ENCODE assay signal across 19 cellular contexts in the genomic region with DNA sequence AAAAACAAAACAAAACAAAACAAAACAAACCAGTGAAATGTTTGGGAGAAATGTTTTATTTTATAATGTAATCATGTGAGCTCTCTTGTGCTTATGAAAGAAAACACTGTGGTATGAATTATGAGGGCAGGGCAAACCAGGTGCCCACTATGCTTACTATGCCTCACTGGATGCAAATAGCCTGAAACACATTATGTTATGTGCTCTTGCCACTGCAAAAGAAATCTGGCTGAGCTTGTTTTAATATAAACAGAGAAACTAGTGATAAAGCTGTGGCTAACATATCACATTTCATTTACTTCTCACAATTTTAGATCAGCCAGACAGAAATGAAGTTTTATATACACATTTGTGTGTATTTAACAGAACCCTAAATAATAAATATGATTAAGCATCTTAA. TPM values are rescaled to one million over a fixed set of nuclear protein-coding genes. Genes with fewer than 3 reads are reported as not detected.
DNase-seq lines count a peak whose midpoint lies in the region; ATAC-seq and TF ChIP-seq lines count a peak whose summit lies in the region.
"Had no signal": no experiment of that assay in that cellular context is flagged by ENCODE, and none has a peak within 500 bp of the region (broad histone marks: within the 10 kb centered on the region; RNA-seq: fewer than 3 reads in every experiment).

No MANE protein-coding gene starts in this region.

- no peak overlapping the region for H3K4me3 ChIP-seq in PC-9
- H3K4me3 ChIP-seq: BLaER1, GM23248, K562 had no signal

- BruUV-seq in PC-9 (replicated peaks; lab: Mats Ljungman, UMichigan), result no TSS peak

- CTCF ChIA-PET in PC-9 (lab: Charles Lee), result no interaction called here

- no peak for TF ChIP-seq CTCF in PC-9 (conservative IDR thresholded peaks at IDR 0.05)

- no peaks in the 10 kb centered on the region for H3K79me2 ChIP-seq in PC-9 (ENCODE audit: low read depth)

- no peaks in the 10 kb centered on the region for H4K20me1 ChIP-seq in PC-9 (ENCODE audit: insufficient read depth)
- H4K20me1 ChIP-seq: BLaER1 had no signal

- no peak overlapping the region for H2AFZ ChIP-seq in PC-9
- H2AFZ ChIP-seq: GM23248 had no signal

- no peak overlapping the region for H3K27ac ChIP-seq in PC-9
- H3K27ac ChIP-seq: BLaER1, GM23248 had no signal

- no peaks in the 10 kb centered on the region for H3F3A ChIP-seq in PC-9 (ENCODE audit: insufficient read depth, low read depth)

- intact Hi-C loops in PC-9 (cut with micrococcal nuclease; ENCODE audit: unreplicated experiment), result no loop called here

- DNase-seq in DMS153 (lab: John Stamatoyannopoulos, UW) (peak; percentile 4), DMS153 treated with DMSO at 0.1 percent for 48 hours (lab: John Stamatoyannopoulos, UW; ENCODE audit: unreplicated experiment) (no peak), DMS53 treated with DMSO at 0.1 percent for 48 hours (lab: John Stamatoyannopoulos, UW; ENCODE audit: unreplicated experiment) (peak; percentile 78), NCI-H345 (lab: John Stamatoyannopoulos, UW) (peak; percentile 74), PC-9 (peak; percentile 11 to 81), HuH-7.5 (ENCODE audit: low spot score) (no peak)
- DNase-seq: 8988T; CD8-positive, alpha-beta memory T cell; GDM1; GM23248; NCI-H1048; NCI-H2029 treated with DMSO at 0.1 percent for 48 hours; Right ventricle myocardium superior; T-helper 2 cell had no signal

- ATAC-seq in GM21737 (IDR thresholded peaks at IDR 0.05; ENCODE audit: unreplicated experiment) (no peak), SK-N-SH treated with all-trans-retinoic acid at 6 μM for 48 hours (no peak)
- ATAC-seq: K562, Panc1 had no signal

- H3K9me3 ChIP-seq in PC-9 (ENCODE audit: insufficient read depth, low read depth), result no peaks in the 10 kb centered on the region
- H3K9me3 ChIP-seq: BLaER1 had no signal

- no peaks in the 10 kb centered on the region for H3K27me3 ChIP-seq in PC-9 (ENCODE audit: insufficient read depth, low read depth)
- H3K27me3 ChIP-seq: BLaER1 had no signal

- POLR2A ChIA-PET in PC-9 (lab: Charles Lee; ENCODE audit: unreplicated experiment), result no interaction called here

- peak overlapping the region; percentile 22; the same call in 1 of the 2 replicates for H3K4me2 ChIP-seq in PC-9
- H3K4me2 ChIP-seq: BLaER1 had no signal

- H3K36me3 ChIP-seq in PC-9 (ENCODE audit: low read depth), result no peaks in the 10 kb centered on the region
- H3K36me3 ChIP-seq: BLaER1 had no signal

- H3K9me2 ChIP-seq in PC-9 (ENCODE audit: insufficient read depth), result no peaks in the 10 kb centered on the region

- peaks cover 12% of the 10 kb centered on the region for H3K4me1 ChIP-seq in PC-9 (replicated peaks; ENCODE audit: insufficient read depth)
- H3K4me1 ChIP-seq: BLaER1 had no signal

TF ChIP-seq in SK-N-SH treated with all-trans-retinoic acid at 6 μM for 48 hours, 23 proteins besides CTCF, POLR2A, EP300 and RAD21:
- no peak for TF ChIP-seq ZNF565 (CRISPR knock-in tag; conservative IDR thresholded peaks at IDR 0.05; ENCODE audit: low read depth)
- no peak for TF ChIP-seq ISL1 (CRISPR knock-in tag; IDR thresholded peaks at IDR 0.05)
- TF ChIP-seq, protein P1, sequence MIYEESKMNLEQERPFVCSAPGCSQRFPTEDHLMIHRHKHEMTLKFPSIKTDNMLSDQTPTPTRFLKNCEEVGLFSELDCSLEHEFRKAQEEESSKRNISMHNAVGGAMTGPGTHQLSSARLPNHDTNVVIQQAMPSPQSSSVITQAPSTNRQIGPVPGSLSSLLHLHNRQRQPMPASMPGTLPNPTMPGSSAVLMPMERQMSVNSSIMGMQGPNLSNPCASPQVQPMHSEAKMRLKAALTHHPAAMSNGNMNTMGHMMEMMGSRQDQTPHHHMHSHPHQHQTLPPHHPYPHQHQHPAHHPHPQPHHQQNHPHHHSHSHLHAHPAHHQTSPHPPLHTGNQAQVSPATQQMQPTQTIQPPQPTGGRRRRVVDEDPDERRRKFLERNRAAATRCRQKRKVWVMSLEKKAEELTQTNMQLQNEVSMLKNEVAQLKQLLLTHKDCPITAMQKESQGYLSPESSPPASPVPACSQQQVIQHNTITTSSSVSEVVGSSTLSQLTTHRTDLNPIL (CRISPR knock-in tag; IDR thresholded peaks at IDR 0.05; ENCODE audit: low read depth), result no peak
- no peak for TF ChIP-seq RARB (CRISPR knock-in tag; IDR thresholded peaks at IDR 0.05)
- TF ChIP-seq CSDC2 (CRISPR knock-in tag; IDR thresholded peaks at IDR 0.05), result no peak
- TF ChIP-seq, protein P2, sequence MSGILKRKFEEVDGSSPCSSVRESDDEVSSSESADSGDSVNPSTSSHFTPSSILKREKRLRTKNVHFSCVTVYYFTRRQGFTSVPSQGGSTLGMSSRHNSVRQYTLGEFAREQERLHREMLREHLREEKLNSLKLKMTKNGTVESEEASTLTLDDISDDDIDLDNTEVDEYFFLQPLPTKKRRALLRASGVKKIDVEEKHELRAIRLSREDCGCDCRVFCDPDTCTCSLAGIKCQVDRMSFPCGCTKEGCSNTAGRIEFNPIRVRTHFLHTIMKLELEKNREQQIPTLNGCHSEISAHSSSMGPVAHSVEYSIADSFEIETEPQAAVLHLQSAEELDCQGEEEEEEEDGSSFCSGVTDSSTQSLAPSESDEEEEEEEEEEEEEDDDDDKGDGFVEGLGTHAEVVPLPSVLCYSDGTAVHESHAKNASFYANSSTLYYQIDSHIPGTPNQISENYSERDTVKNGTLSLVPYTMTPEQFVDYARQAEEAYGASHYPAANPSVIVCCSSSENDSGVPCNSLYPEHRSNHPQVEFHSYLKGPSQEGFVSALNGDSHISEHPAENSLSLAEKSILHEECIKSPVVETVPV (CRISPR knock-in tag; IDR thresholded peaks at IDR 0.05), result no peak
- TF ChIP-seq, protein P3, sequence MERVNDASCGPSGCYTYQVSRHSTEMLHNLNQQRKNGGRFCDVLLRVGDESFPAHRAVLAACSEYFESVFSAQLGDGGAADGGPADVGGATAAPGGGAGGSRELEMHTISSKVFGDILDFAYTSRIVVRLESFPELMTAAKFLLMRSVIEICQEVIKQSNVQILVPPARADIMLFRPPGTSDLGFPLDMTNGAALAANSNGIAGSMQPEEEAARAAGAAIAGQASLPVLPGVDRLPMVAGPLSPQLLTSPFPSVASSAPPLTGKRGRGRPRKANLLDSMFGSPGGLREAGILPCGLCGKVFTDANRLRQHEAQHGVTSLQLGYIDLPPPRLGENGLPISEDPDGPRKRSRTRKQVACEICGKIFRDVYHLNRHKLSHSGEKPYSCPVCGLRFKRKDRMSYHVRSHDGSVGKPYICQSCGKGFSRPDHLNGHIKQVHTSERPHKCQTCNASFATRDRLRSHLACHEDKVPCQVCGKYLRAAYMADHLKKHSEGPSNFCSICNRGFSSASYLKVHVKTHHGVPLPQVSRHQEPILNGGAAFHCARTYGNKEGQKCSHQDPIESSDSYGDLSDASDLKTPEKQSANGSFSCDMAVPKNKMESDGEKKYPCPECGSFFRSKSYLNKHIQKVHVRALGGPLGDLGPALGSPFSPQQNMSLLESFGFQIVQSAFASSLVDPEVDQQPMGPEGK (CRISPR knock-in tag; IDR thresholded peaks at IDR 0.05; ENCODE audit: borderline replicate concordance), result no peak
- TF ChIP-seq GLIS3 (CRISPR knock-in tag; IDR thresholded peaks at IDR 0.05), result no peak
- no peak for TF ChIP-seq SNAI2 (CRISPR knock-in tag; IDR thresholded peaks at IDR 0.05)
- TF ChIP-seq, protein P4, sequence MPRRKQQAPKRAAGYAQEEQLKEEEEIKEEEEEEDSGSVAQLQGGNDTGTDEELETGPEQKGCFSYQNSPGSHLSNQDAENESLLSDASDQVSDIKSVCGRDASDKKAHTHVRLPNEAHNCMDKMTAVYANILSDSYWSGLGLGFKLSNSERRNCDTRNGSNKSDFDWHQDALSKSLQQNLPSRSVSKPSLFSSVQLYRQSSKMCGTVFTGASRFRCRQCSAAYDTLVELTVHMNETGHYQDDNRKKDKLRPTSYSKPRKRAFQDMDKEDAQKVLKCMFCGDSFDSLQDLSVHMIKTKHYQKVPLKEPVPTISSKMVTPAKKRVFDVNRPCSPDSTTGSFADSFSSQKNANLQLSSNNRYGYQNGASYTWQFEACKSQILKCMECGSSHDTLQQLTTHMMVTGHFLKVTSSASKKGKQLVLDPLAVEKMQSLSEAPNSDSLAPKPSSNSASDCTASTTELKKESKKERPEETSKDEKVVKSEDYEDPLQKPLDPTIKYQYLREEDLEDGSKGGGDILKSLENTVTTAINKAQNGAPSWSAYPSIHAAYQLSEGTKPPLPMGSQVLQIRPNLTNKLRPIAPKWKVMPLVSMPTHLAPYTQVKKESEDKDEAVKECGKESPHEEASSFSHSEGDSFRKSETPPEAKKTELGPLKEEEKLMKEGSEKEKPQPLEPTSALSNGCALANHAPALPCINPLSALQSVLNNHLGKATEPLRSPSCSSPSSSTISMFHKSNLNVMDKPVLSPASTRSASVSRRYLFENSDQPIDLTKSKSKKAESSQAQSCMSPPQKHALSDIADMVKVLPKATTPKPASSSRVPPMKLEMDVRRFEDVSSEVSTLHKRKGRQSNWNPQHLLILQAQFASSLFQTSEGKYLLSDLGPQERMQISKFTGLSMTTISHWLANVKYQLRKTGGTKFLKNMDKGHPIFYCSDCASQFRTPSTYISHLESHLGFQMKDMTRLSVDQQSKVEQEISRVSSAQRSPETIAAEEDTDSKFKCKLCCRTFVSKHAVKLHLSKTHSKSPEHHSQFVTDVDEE (CRISPR knock-in tag; IDR thresholded peaks at IDR 0.05), result no peak

RNA-seq across cellular contexts. Expression of a gene that starts 8.7 kb away (rescaled TPM):
- total RNA-seq in PC-9 (2021), result 4.0 and 4.5 TPM in 2 replicates

Comparison
In these comparisons a context has a peak if more than half of its experiments do, and no peak if none do; other contexts are left out.
1. DNase-seq: peak in DMS153 (single experiment), DMS53 treated with DMSO at 0.1 percent for 48 hours (single experiment), NCI-H345 (single experiment) and PC-9 (2 of 2); none in DMS153 treated with DMSO at 0.1 percent for 48 hours (single experiment) and HuH-7.5 (single experiment).